ENCODE assay signal across 12 cellular contexts in genomic region chr15:91289324-91289723, GRCh38.
A peak's percentile ranks its signal among the peaks of the same experiment; 100 is the strongest.
DNase-seq lines count a peak whose midpoint lies in the region; ATAC-seq and TF ChIP-seq lines count a peak whose summit lies in the region.
"Had no signal": no experiment of that assay in that cellular context is flagged by ENCODE, and none has a peak within 500 bp of the region (broad histone marks: within the 10 kb centered on the region; RNA-seq: fewer than 3 reads in every experiment).

No MANE protein-coding gene starts in this region.

- no peaks in the 10 kb centered on the region for H3K36me3 Mint-ChIP-seq in activated naive CD8-positive, alpha-beta T cell treated with anti-CD3 and anti-CD28 coated beads, Interleukin-2, amount 50 U/mL, for 24 hours (ENCODE audit: low read depth)
- H3K36me3 Mint-ChIP-seq in activated naive CD8-positive, alpha-beta T cell treated with anti-CD3 and anti-CD28 coated beads for 36 hours, result no peaks in the 10 kb centered on the region
- H3K36me3 Mint-ChIP-seq: stimulated activated memory B cell treated with anti-CD40 and anti-IgM and Interleukin-4, amounts not matched to agents 10 μg/mL and 1 μg/mL and 100 μg/mL, for 72 hours had no signal

- H3K9me3 ChIP-seq in testis, result no peaks in the 10 kb centered on the region

- 35 to 43% methylated on average over 1 of the region's 1 CpG for WGBS in testis, 2 donors

- H3K4me1 ChIP-seq in testis, result peaks cover 24% of the 10 kb centered on the region

- H3K4me3 Mint-ChIP-seq in activated naive CD8-positive, alpha-beta T cell treated with anti-CD3 and anti-CD28 coated beads, Interleukin-2, amount 50 U/mL, for 24 hours, result no peak overlapping the region
- H3K4me3 Mint-ChIP-seq in activated naive CD8-positive, alpha-beta T cell treated with anti-CD3 and anti-CD28 coated beads for 36 hours, result no peak overlapping the region
- H3K4me3 Mint-ChIP-seq: stimulated activated memory B cell treated with anti-CD40 and anti-IgM and Interleukin-4, amounts not matched to agents 10 μg/mL and 1 μg/mL and 100 μg/mL, for 72 hours had no signal

- H3K27ac ChIP-seq in VCaP (no peak overlapping the region; the same call in 1 of the 2 replicates), testis (no peak overlapping the region)

- no peaks in the 10 kb centered on the region for H3K9me3 Mint-ChIP-seq in activated naive CD8-positive, alpha-beta T cell treated with anti-CD3 and anti-CD28 coated beads, Interleukin-2, amount 50 U/mL, for 24 hours
- no peaks in the 10 kb centered on the region for H3K9me3 Mint-ChIP-seq in activated naive CD8-positive, alpha-beta T cell treated with anti-CD3 and anti-CD28 coated beads for 36 hours
- H3K9me3 Mint-ChIP-seq: stimulated activated memory B cell treated with anti-CD40 and anti-IgM and Interleukin-4, amounts not matched to agents 10 μg/mL and 1 μg/mL and 100 μg/mL, for 72 hours had no signal

- H3K27me3 Mint-ChIP-seq in activated naive CD8-positive, alpha-beta T cell treated with anti-CD3 and anti-CD28 coated beads, Interleukin-2, amount 50 U/mL, for 24 hours, result peaks cover 4% of the 10 kb centered on the region
- H3K27me3 Mint-ChIP-seq in activated naive CD8-positive, alpha-beta T cell treated with anti-CD3 and anti-CD28 coated beads for 36 hours, result no peaks in the 10 kb centered on the region
- H3K27me3 Mint-ChIP-seq: stimulated activated memory B cell treated with anti-CD40 and anti-IgM and Interleukin-4, amounts not matched to agents 10 μg/mL and 1 μg/mL and 100 μg/mL, for 72 hours had no signal

- ATAC-seq in activated naive CD8-positive, alpha-beta T cell treated with anti-CD3 and anti-CD28 coated beads, Interleukin-2, amount 50 U/mL, for 24 hours, result peak; percentile 40
- ATAC-seq in GM21737 (IDR thresholded peaks at IDR 0.05; ENCODE audit: unreplicated experiment) (no peak), HG02763 (IDR thresholded peaks at IDR 0.05; ENCODE audit: unreplicated experiment) (no peak), sciatic nerve (no peak)
- ATAC-seq: stimulated activated memory B cell treated with anti-CD40 and anti-IgM and Interleukin-4, amounts not matched to agents 10 μg/mL and 1 μg/mL and 100 μg/mL, for 72 hours had no signal

- DNase-seq in activated naive CD8-positive, alpha-beta T cell treated with anti-CD3 and anti-CD28 coated beads, Interleukin-2, amount 50 U/mL, for 24 hours, result no peak
- DNase-seq in activated naive CD8-positive, alpha-beta T cell treated with anti-CD3 and anti-CD28 coated beads for 36 hours, result no peak
- DNase-seq in MV-4-11 (lab: John Stamatoyannopoulos, UW) (peak; percentile 58), testis (peak; percentile 51), sciatic nerve (ENCODE audit: low spot score) (no peak)
- DNase-seq: activated CD8-positive, alpha-beta memory T cell treated with anti-CD3 and anti-CD28 coated beads for 24 hours; effector CD4-positive, alpha-beta T cell; hippocampal formation had no signal

- no peaks in the 10 kb centered on the region for H3K27me3 ChIP-seq in testis

- no peaks in the 10 kb centered on the region for H3K36me3 ChIP-seq in testis (ENCODE audit: low read depth, missing control alignments)

- no peak for TF ChIP-seq POLR2A in testis (IDR thresholded peaks at IDR 0.05)

- H3K4me1 Mint-ChIP-seq in activated naive CD8-positive, alpha-beta T cell treated with anti-CD3 and anti-CD28 coated beads, Interleukin-2, amount 50 U/mL, for 24 hours, result no peaks in the 10 kb centered on the region
- H3K4me1 Mint-ChIP-seq in activated naive CD8-positive, alpha-beta T cell treated with anti-CD3 and anti-CD28 coated beads for 36 hours, result peaks cover 1% of the 10 kb centered on the region
- H3K4me1 Mint-ChIP-seq: stimulated activated memory B cell treated with anti-CD40 and anti-IgM and Interleukin-4, amounts not matched to agents 10 μg/mL and 1 μg/mL and 100 μg/mL, for 72 hours had no signal

- TF ChIP-seq CTCF in VCaP (conservative IDR thresholded peaks at IDR 0.05), result peak; percentile 52
- TF ChIP-seq CTCF in testis (IDR thresholded peaks at IDR 0.05), result peak in 1 of 3 experiments; percentile 4

- no peak overlapping the region for H3K4me3 ChIP-seq in testis

- intact Hi-C loops in testis (cut with DNase I; ENCODE audit: low total_unique reads), result no loop called here
- intact Hi-C loops in sciatic nerve (cut with DNase I), result no loop called here

- H3K27ac Mint-ChIP-seq in activated naive CD8-positive, alpha-beta T cell treated with anti-CD3 and anti-CD28 coated beads, Interleukin-2, amount 50 U/mL, for 24 hours, result no peak overlapping the region
- no peak overlapping the region for H3K27ac Mint-ChIP-seq in activated naive CD8-positive, alpha-beta T cell treated with anti-CD3 and anti-CD28 coated beads for 36 hours
- H3K27ac Mint-ChIP-seq: stimulated activated memory B cell treated with anti-CD40 and anti-IgM and Interleukin-4, amounts not matched to agents 10 μg/mL and 1 μg/mL and 100 μg/mL, for 72 hours had no signal

Comparison
In these comparisons a context has a peak if more than half of its experiments do, and no peak if none do; other contexts are left out.
1. DNase-seq: peak in MV-4-11 (single experiment) and testis (single experiment); none in activated naive CD8-positive, alpha-beta T cell treated with anti-CD3 and anti-CD28 coated beads, Interleukin-2, amount 50 U/mL, for 24 hours (single experiment), activated naive CD8-positive, alpha-beta T cell treated with anti-CD3 and anti-CD28 coated beads for 36 hours (single experiment) and sciatic nerve (single experiment).